ENCODE assay signal across 19 cellular contexts in the genomic region with DNA sequence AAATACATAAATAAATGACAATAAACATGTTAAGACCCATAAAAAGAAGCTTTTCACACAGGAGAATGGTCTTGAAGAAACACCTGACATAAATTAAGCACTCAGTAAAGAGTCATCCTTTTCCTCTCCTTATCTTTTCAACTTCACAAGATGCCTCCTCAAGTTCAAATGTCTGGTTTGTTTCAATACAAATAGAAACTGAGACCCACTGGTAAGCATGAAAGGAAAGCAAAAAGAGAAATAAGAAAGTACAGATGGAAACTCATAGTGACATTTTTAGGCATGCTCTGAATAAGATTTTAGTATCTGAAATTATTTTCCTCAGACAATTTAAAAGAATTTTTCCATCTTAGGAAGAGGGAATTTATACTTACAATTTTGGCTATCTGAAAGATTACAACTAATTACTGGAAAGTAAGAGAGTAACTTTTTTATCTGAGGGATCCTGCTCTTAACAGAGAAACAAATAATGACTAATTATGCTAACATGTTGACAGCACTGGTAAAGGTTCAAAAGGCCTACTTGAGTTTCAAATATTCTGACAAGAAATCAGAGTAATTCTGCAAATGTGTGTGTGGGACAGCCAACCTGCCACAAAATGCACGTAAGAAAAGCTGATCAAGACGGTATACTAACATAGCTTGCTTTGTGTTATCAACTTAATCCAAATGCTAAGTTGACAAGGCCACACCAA.
DNase-seq lines count a peak whose midpoint lies in the region; ATAC-seq, FAIRE-seq and TF ChIP-seq lines count a peak whose summit lies in the region.
"Had no signal": no experiment of that assay in that cellular context is flagged by ENCODE, and none has a peak within 500 bp of the region (broad histone marks: within the 10 kb centered on the region; RNA-seq: fewer than 3 reads in every experiment).

No MANE protein-coding gene starts in this region.

- ATAC-seq in GM18868 (IDR thresholded peaks at IDR 0.05; ENCODE audit: unreplicated experiment) (peak; percentile 67), GM21717 (IDR thresholded peaks at IDR 0.05; ENCODE audit: unreplicated experiment) (peak; percentile 76), HG03095 (IDR thresholded peaks at IDR 0.05; ENCODE audit: unreplicated experiment) (peak; percentile 64), HG03159 (IDR thresholded peaks at IDR 0.05; ENCODE audit: unreplicated experiment) (no peak)

- no peaks in the 10 kb centered on the region for H3K27me3 ChIP-seq in bronchial epithelial cell (ENCODE audit: control insufficient read depth, insufficient read depth, low read length)
- H3K27me3 ChIP-seq: MG63 had no signal

- DNase-seq in bronchial epithelial cell (ENCODE audit: low read depth) = peak; percentile 57
- DNase-seq in activated CD8-positive, alpha-beta memory T cell treated with anti-CD3 and anti-CD28 coated beads for 24 hours = no peak
- no peak for DNase-seq in stimulated activated CD4-positive, alpha-beta T cell treated with anti-CD3 and anti-CD28 coated beads, Interleukin-4, amount 100 ng/mL, for 1 hour
- no peak for DNase-seq in UCSD-AML1 (lab: John Stamatoyannopoulos, UW; ENCODE audit: unreplicated experiment)
- DNase-seq: CD4-positive, alpha-beta T cell; DND-41; GDM1; KG1; MG63; NCI-H1105; NCI-H187; NCI-H446 treated with DMSO at 0.1 percent for 48 hours; NCI-H774; SHP77 had no signal

- H3K4me3 ChIP-seq in bronchial epithelial cell (ENCODE audit: low read depth, low read length) = no peak overlapping the region
- H3K4me3 ChIP-seq: MG63 had no signal

- no peaks in the 10 kb centered on the region for H3K36me3 ChIP-seq in bronchial epithelial cell (ENCODE audit: control insufficient read depth, insufficient read depth, low read length)
- H3K36me3 ChIP-seq: MG63 had no signal

- TF ChIP-seq CTCF in bronchial epithelial cell (IDR thresholded peaks at IDR 0.05; ENCODE audit: insufficient read depth, low read length, severe bottlenecking) = no peak

- FAIRE-seq in bronchial epithelial cell (lab: Jason Lieb, UNC) = no peak
- FAIRE-seq: RCC 7860 had no signal
